Comparison of ENCODE assay signal across 12 cellular contexts in genomic region chr7:157850481-157851444, GRCh38.
DNase-seq lines count a peak whose midpoint lies in the region; ATAC-seq, FAIRE-seq and TF ChIP-seq lines count a peak whose summit lies in the region.
"Had no signal": no experiment of that assay in that cellular context is flagged by ENCODE, and none has a peak within 500 bp of the region (broad histone marks: within the 10 kb centered on the region; RNA-seq: fewer than 3 reads in every experiment).

No MANE protein-coding gene starts in this region.

- FAIRE-seq in A549 (lab: Jason Lieb, UNC): no peak
- FAIRE-seq: GM12878 had no signal

- peaks cover 0 to 6% (median 0%) of the 10 kb centered on the region in 11 experiments; a peak in 4 of 22 replicates for H3K27me3 ChIP-seq in BLaER1 treated with 17β-estradiol and CSF1 and Interleukin-3, amounts not matched to agents 10 nM and 100 nM
- H3K27me3 ChIP-seq in lower lobe of right lung (ENCODE audit: low read depth) (peaks cover 11% of the 10 kb centered on the region), psoas muscle (ENCODE audit: insufficient read depth in 3 of 3, low read length in 2 of 3) (peaks cover 0 to 10% (median 0%) of the 10 kb centered on the region in 3 donors)
- H3K27me3 ChIP-seq: colonic mucosa, thyroid gland had no signal

- CTCF ChIA-PET in A549 (lab: Yijun Ruan, JAX): no interaction called here
- CTCF ChIA-PET in activated CD8-positive, alpha-beta T cell treated with anti-CD3 and anti-CD28 coated beads for 36 hours (lab: Charles Lee): no interaction called here

- peak overlapping the region in 8 of 11 experiments; percentile 61 to 79 (median 73); a peak in 14 of 22 replicates for H3K9ac ChIP-seq in BLaER1 treated with 17β-estradiol and CSF1 and Interleukin-3, amounts not matched to agents 10 nM and 100 nM

- H3K27ac ChIP-seq in A549 (no peak overlapping the region), lower lobe of right lung (no peak overlapping the region), psoas muscle (no peak overlapping the region)
- H3K27ac ChIP-seq in BLaER1 treated with 17β-estradiol and CSF1 and Interleukin-3, amounts not matched to agents 10 nM and 100 nM: peak overlapping the region; percentile 28 to 91 (median 81); a peak in 20 of 22 replicates
- H3K27ac ChIP-seq: colonic mucosa, thyroid gland had no signal

- TF ChIP-seq EP300 in A549 (IDR thresholded peaks at IDR 0.05): no peak

- H3K9me3 Mint-ChIP-seq in activated CD8-positive, alpha-beta T cell treated with anti-CD3 and anti-CD28 coated beads for 36 hours: no peaks in the 10 kb centered on the region

- intact Hi-C loops in activated CD8-positive, alpha-beta T cell treated with anti-CD3 and anti-CD28 coated beads for 36 hours (cut with micrococcal nuclease): no loop called here
- intact Hi-C loops in lower lobe of right lung (cut with DNase I) (no loop called here), psoas muscle (cut with DNase I) (no loop called here)

- ATAC-seq in A549 (no peak), lower lobe of right lung (no peak), GM18873 (IDR thresholded peaks at IDR 0.05; ENCODE audit: low FRiP score, unreplicated experiment) (no peak), psoas muscle (no peak)
- no peak for ATAC-seq in activated CD8-positive, alpha-beta T cell treated with anti-CD3 and anti-CD28 coated beads for 36 hours
- ATAC-seq: GM12878 had no signal

- H3K9me3 ChIP-seq in A549: no peaks in the 10 kb centered on the region
- H3K9me3 ChIP-seq in BLaER1 treated with 17β-estradiol and CSF1 and Interleukin-3, amounts not matched to agents 10 nM and 100 nM (replicated peaks in 1 of 11): peaks cover 0 to 29% (median 8%) of the 10 kb centered on the region in 11 experiments; a peak in 12 of 22 replicates
- H3K9me3 ChIP-seq in lower lobe of right lung: no peaks in the 10 kb centered on the region
- no peaks in the 10 kb centered on the region for H3K9me3 ChIP-seq in psoas muscle
- H3K9me3 ChIP-seq: colonic mucosa, HAP-1, thyroid gland had no signal

- H3K27ac Mint-ChIP-seq in activated CD8-positive, alpha-beta T cell treated with anti-CD3 and anti-CD28 coated beads for 36 hours: peak overlapping the region; percentile 89

- H3K4me1 Mint-ChIP-seq in activated CD8-positive, alpha-beta T cell treated with anti-CD3 and anti-CD28 coated beads for 36 hours (ENCODE audit: low read depth): peaks cover 10% of the 10 kb centered on the region

- TF ChIP-seq POLR2A in A549 (IDR thresholded peaks at IDR 0.05; ENCODE audit: low read length): no peak

- 60% methylated on average over 20 of the region's 20 CpGs for whole genome bisulfite sequencing in A549 (ENCODE audit: missing lambda C conversion rate)
- 86 to 92% (median 88%) methylated on average over 20 of the region's 20 CpGs for WGBS in psoas muscle, 3 donors

- no peaks in the 10 kb centered on the region for H3K4me1 ChIP-seq in A549
- H3K4me1 ChIP-seq in BLaER1 treated with 17β-estradiol and CSF1 and Interleukin-3, amounts not matched to agents 10 nM and 100 nM: peaks cover 52 to 58% (median 57%) of the 10 kb centered on the region in 10 experiments
- peaks cover 5% of the 10 kb centered on the region for H3K4me1 ChIP-seq in lower lobe of right lung
- H3K4me1 ChIP-seq in psoas muscle: no peaks in the 10 kb centered on the region
- H3K4me1 ChIP-seq: colonic mucosa, HAP-1, thyroid gland had no signal

- POLR2A ChIA-PET in A549 (lab: Yijun Ruan, JAX): no interaction called here
- POLR2A ChIA-PET in activated CD8-positive, alpha-beta T cell treated with anti-CD3 and anti-CD28 coated beads for 36 hours (lab: Charles Lee): no interaction called here

- H3K27me3 Mint-ChIP-seq in activated CD8-positive, alpha-beta T cell treated with anti-CD3 and anti-CD28 coated beads for 36 hours: no peaks in the 10 kb centered on the region

- TF ChIP-seq CTCF in A549 (IDR thresholded peaks at IDR 0.05): no peak
- TF ChIP-seq CTCF in activated CD8-positive, alpha-beta T cell treated with anti-CD3 and anti-CD28 coated beads for 36 hours (IDR thresholded peaks at IDR 0.05): no peak
- TF ChIP-seq CTCF in lower lobe of right lung (IDR thresholded peaks at IDR 0.05): no peak
- TF ChIP-seq CTCF in psoas muscle (IDR thresholded peaks at IDR 0.05): no peak

- no peak for TF ChIP-seq RAD21 in A549 (conservative IDR thresholded peaks at IDR 0.05 in 1 of 2, IDR thresholded peaks at IDR 0.05 in 1 of 2)

- H3K36me3 ChIP-seq in BLaER1 treated with 17β-estradiol and CSF1 and Interleukin-3, amounts not matched to agents 10 nM and 100 nM: no peaks in the 10 kb centered on the region
- H3K36me3 ChIP-seq in lower lobe of right lung (no peaks in the 10 kb centered on the region), psoas muscle (ENCODE audit: insufficient read depth in 1 of 2, low read depth in 1 of 2) (no peaks in the 10 kb centered on the region)
- H3K36me3 ChIP-seq: colonic mucosa, HAP-1, thyroid gland had no signal

- H3K4me3 ChIP-seq in A549 (no peak overlapping the region; the same call in 2 of the 3 replicates), lower lobe of right lung (peak overlapping the region; percentile 32), psoas muscle (no peak overlapping the region)
- peak overlapping the region in 1 of 10 experiments; percentile 25; a peak in 2 of 20 replicates for H3K4me3 ChIP-seq in BLaER1 treated with 17β-estradiol and CSF1 and Interleukin-3, amounts not matched to agents 10 nM and 100 nM
- H3K4me3 ChIP-seq: colonic mucosa, GM12878, HAP-1, thyroid gland had no signal

- no peaks in the 10 kb centered on the region for H3K36me3 Mint-ChIP-seq in activated CD8-positive, alpha-beta T cell treated with anti-CD3 and anti-CD28 coated beads for 36 hours (ENCODE audit: low read depth)

- peak overlapping the region; percentile 37; the same call in 2 of the 3 replicates for H3K4me2 ChIP-seq in A549
- H3K4me2 ChIP-seq in BLaER1 treated with 17β-estradiol and CSF1 and Interleukin-3, amounts not matched to agents 10 nM and 100 nM: peak overlapping the region; percentile 67 to 99 (median 84)

- DNase-seq in A549 (ENCODE audit: low read depth in 1 of 2, low spot score in 1 of 2) (no peak), lower lobe of right lung (no peak), T1000 (lab: John Stamatoyannopoulos, UW) (no peak), psoas muscle (no peak)
- DNase-seq in activated CD8-positive, alpha-beta T cell treated with anti-CD3 and anti-CD28 coated beads for 36 hours: no peak
- DNase-seq in activated CD8-positive, alpha-beta memory T cell treated with anti-CD3 and anti-CD28 coated beads for 24 hours: no peak

- peak overlapping the region; percentile 64 for H3K4me3 Mint-ChIP-seq in activated CD8-positive, alpha-beta T cell treated with anti-CD3 and anti-CD28 coated beads for 36 hours

- no peaks in the 10 kb centered on the region for H4K20me1 ChIP-seq in BLaER1 treated with 17β-estradiol and CSF1 and Interleukin-3, amounts not matched to agents 10 nM and 100 nM

TF ChIP-seq in A549, 52 proteins besides CTCF, POLR2A, EP300 and RAD21:
- peak; percentile 73 for TF ChIP-seq MAFK (IDR thresholded peaks at IDR 0.05; ENCODE audit: partially characterized antibody)
- TF ChIP-seq CHD4 (IDR thresholded peaks at IDR 0.05; ENCODE audit: borderline replicate concordance): no peak

Comparison
In these comparisons a context has a peak if more than half of its experiments do, and no peak if none do; other contexts are left out.
1. H3K27ac ChIP-seq: peak in BLaER1 treated with 17β-estradiol and CSF1 and Interleukin-3, amounts not matched to agents 10 nM and 100 nM (11 of 11); none in A549 (0 of 2), lower lobe of right lung (single experiment) and psoas muscle (single experiment).